8 cellular contexts compared by ENCODE assay signal in the genomic region with DNA sequence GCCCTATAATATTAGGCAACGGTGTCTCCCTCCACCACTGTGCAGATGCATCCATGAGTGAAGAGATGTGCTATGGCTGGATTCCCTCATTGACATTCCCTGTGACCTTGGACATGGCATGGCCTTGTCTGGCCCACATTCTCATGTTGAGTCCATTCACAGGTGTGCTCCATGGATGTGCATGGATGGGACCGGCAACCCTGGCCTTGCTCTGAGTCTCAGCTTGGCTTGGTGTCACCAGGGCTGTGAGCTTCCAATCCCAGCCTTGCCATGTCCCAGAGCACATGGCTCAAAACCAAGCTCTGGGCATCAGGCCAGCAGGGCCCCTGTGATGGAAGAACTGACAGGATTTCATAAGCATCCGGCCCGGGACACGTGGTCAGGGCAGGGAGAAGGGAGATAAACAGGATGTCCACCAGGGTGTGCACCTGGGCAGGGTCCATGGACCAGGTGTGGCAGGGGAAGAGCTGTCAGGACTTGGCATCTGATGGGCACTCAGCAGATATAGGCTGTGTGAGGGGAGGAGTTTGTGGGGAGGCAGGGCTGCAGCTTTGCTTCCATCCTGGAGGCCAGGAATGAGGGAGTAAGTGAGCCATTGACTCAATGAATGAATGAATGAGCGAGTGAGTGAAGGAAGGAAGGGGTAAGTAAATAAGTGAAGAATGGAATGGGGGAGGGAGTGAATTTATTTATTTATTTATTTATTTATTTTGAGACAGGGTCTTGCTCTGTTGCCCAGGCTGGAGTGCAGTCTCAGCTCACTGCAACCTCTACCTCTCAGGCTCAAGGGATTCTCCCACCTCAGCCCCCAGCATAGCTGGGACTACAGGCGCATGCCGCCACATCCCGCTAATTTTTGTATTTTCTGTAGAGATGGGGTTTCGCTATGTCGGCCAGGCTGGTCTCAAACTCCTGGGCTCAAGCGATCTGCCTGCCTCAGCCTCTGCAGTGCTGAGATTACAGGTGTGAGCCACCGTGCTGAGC. TPM values are rescaled to one million over a fixed set of nuclear protein-coding genes. Genes with fewer than 3 reads are reported as not detected.
DNase-seq lines count a peak whose midpoint lies in the region; ATAC-seq, FAIRE-seq and TF ChIP-seq lines count a peak whose summit lies in the region.

No MANE protein-coding gene starts in this region.

- peaks cover 17% of the 10 kb centered on the region for H3K79me1 ChIP-seq in trophoblast cell (ENCODE audit: low read length)

- peaks cover 2% of the 10 kb centered on the region for H3K9me3 ChIP-seq in trophoblast cell (ENCODE audit: insufficient read depth, low read depth, low read length)

- no peak overlapping the region for H4K12ac ChIP-seq in trophoblast cell (ENCODE audit: low read depth, low read length)

- H3K4me1 ChIP-seq in trophoblast cell (ENCODE audit: control insufficient read depth in 1 of 2, insufficient read depth in 2 of 2, low read length in 2 of 2), result peaks cover 28 to 31% of the 10 kb centered on the region in 2 experiments

- H3K14ac ChIP-seq in trophoblast cell (ENCODE audit: low read length), result no peak overlapping the region

- H3K27me3 ChIP-seq in trophoblast cell (ENCODE audit: insufficient read depth, low read length), result no peaks in the 10 kb centered on the region

- H3K27ac Mint-ChIP-seq in activated CD8-positive, alpha-beta T cell treated with anti-CD3 and anti-CD28 coated beads, Interleukin-2, amount 10 ng/mL, durations not matched to agents 7 days and 5 days, result peak overlapping the region; percentile 28

- no peak for DNase-seq in AG09309 (ENCODE audit: low read depth)
- peak; percentile 59 for DNase-seq in GM13976 (ENCODE audit: low spot score)
- DNase-seq in NCI-H226, result peak; percentile 72
- DNase-seq in activated CD8-positive, alpha-beta T cell treated with anti-CD3 and anti-CD28 coated beads, Interleukin-2, amount 10 ng/mL, durations not matched to agents 7 days and 5 days, result peak; percentile 67
- peak; percentile 81 for DNase-seq in fibroblast of the aortic adventitia (ENCODE audit: low read depth)
- DNase-seq in trophoblast cell, result peak; percentile 44 to 65
- DNase-seq in activated CD4-positive, CD25-positive, alpha-beta regulatory T cell treated with anti-CD3 and anti-CD28 coated beads, Interleukin-2, amount 50 U/mL, for 72 hours, result no peak
- no peak for DNase-seq in H54 (ENCODE audit: insufficient read length, low spot score)

- H3K4me2 ChIP-seq in trophoblast cell (ENCODE audit: low read length), result no peak overlapping the region

- no peak overlapping the region for H2BK12ac ChIP-seq in trophoblast cell (ENCODE audit: low read length)

- peak; percentile 49 for ATAC-seq in activated CD8-positive, alpha-beta T cell treated with anti-CD3 and anti-CD28 coated beads, Interleukin-2, amount 10 ng/mL, durations not matched to agents 7 days and 5 days

- no peak overlapping the region for H4K8ac ChIP-seq in trophoblast cell (ENCODE audit: low read depth, low read length)

- no peaks in the 10 kb centered on the region for H3K9me3 Mint-ChIP-seq in activated CD8-positive, alpha-beta T cell treated with anti-CD3 and anti-CD28 coated beads, Interleukin-2, amount 10 ng/mL, durations not matched to agents 7 days and 5 days (ENCODE audit: insufficient read depth)

- H3K4me3 Mint-ChIP-seq in activated CD8-positive, alpha-beta T cell treated with anti-CD3 and anti-CD28 coated beads, Interleukin-2, amount 10 ng/mL, durations not matched to agents 7 days and 5 days, result no peak overlapping the region

- no peak overlapping the region for H3K9ac ChIP-seq in trophoblast cell (ENCODE audit: low read length)

- no peak overlapping the region for H2AK5ac ChIP-seq in trophoblast cell (ENCODE audit: low read length)

- H4K91ac ChIP-seq in trophoblast cell (ENCODE audit: low read depth, low read length), result no peak overlapping the region

- FAIRE-seq in H54 (lab: Jason Lieb, UNC), result no peak

- no peak overlapping the region for H3K23ac ChIP-seq in trophoblast cell (ENCODE audit: low read length)

- in situ Hi-C loops in GM13976 (cut with MboI; ENCODE audit: low sequenced_read_pairs, unreplicated experiment), result no loop called here

- 100% methylated on average over 1 of the region's 13 CpGs for WGBS in trophoblast cell (ENCODE audit: extremely low coverage, insufficient coverage, insufficient read length)

- H3K36me3 ChIP-seq in trophoblast cell (ENCODE audit: control insufficient read depth in 1 of 2, insufficient read depth in 2 of 2, low read length in 2 of 2), result no peaks in the 10 kb centered on the region

- no peak overlapping the region for H2BK120ac ChIP-seq in trophoblast cell (ENCODE audit: insufficient read depth, low read length, poor library complexity)

- H2AFZ ChIP-seq in trophoblast cell (ENCODE audit: insufficient read depth, low read length, poor library complexity), result no peak overlapping the region

- no peaks in the 10 kb centered on the region for H3K36me3 Mint-ChIP-seq in activated CD8-positive, alpha-beta T cell treated with anti-CD3 and anti-CD28 coated beads, Interleukin-2, amount 10 ng/mL, durations not matched to agents 7 days and 5 days (ENCODE audit: low read depth)

- no peak overlapping the region for H2BK5ac ChIP-seq in trophoblast cell (ENCODE audit: low read depth, low read length, poor library complexity)

- CTCF ChIA-PET in activated CD8-positive, alpha-beta T cell treated with anti-CD3 and anti-CD28 coated beads, Interleukin-2, amount 10 ng/mL, durations not matched to agents 7 days and 5 days (lab: Charles Lee), result interaction anchor here (0.7 to 3.2 kb wide), 9 partner anchors 10 to 284 kb away, joined by 3 to 10 read pairs (median 3); no protein-coding TSS in a partner anchor

- H3K18ac ChIP-seq in trophoblast cell (ENCODE audit: low read length), result no peak overlapping the region

- TF ChIP-seq POLR2A in H54 (IDR thresholded peaks at IDR 0.05; ENCODE audit: low read depth, low read length), result no peak

- H3K4me3 ChIP-seq in AG09309 (ENCODE audit: control insufficient read depth, low read depth, low read length) (no peak overlapping the region), fibroblast of the aortic adventitia (ENCODE audit: low read depth, low read length) (no peak overlapping the region), trophoblast cell (ENCODE audit: low read depth, low read length) (no peak overlapping the region)

- POLR2A ChIA-PET in activated CD8-positive, alpha-beta T cell treated with anti-CD3 and anti-CD28 coated beads, Interleukin-2, amount 10 ng/mL, durations not matched to agents 7 days and 5 days (lab: Charles Lee), result interaction anchor here (0.6 to 1.4 kb wide), 3 partner anchors 9 to 19 kb away, joined by 3 to 4 read pairs (median 4); no protein-coding TSS in a partner anchor

- H3K4ac ChIP-seq in trophoblast cell (ENCODE audit: low read depth, low read length), result no peak overlapping the region

- peaks cover 42% of the 10 kb centered on the region for H3K4me1 Mint-ChIP-seq in activated CD8-positive, alpha-beta T cell treated with anti-CD3 and anti-CD28 coated beads, Interleukin-2, amount 10 ng/mL, durations not matched to agents 7 days and 5 days (ENCODE audit: low read depth)

- peaks cover 13% of the 10 kb centered on the region for H3K27me3 Mint-ChIP-seq in activated CD8-positive, alpha-beta T cell treated with anti-CD3 and anti-CD28 coated beads, Interleukin-2, amount 10 ng/mL, durations not matched to agents 7 days and 5 days (ENCODE audit: low read depth)

- TF ChIP-seq CTCF in AG09309 (IDR thresholded peaks at IDR 0.05; ENCODE audit: control insufficient read depth, insufficient read depth, low read depth, low read length, missing control alignments), result peak; percentile 34
- no peak for TF ChIP-seq CTCF in GM13976 (IDR thresholded peaks at IDR 0.05; ENCODE audit: borderline replicate concordance, control extremely low read depth, extremely low read depth, insufficient read depth, missing control alignments)
- peak; percentile 44 for TF ChIP-seq CTCF in fibroblast of the aortic adventitia (IDR thresholded peaks at IDR 0.05; ENCODE audit: insufficient read depth, low read length)

- H3K27ac ChIP-seq in trophoblast cell (ENCODE audit: low read depth, low read length), result no peak overlapping the region

- H3K79me2 ChIP-seq in trophoblast cell (ENCODE audit: control insufficient read depth, insufficient read depth, low read length, poor library complexity), result no peaks in the 10 kb centered on the region

RNA-seq across cellular contexts. Expression of gene NRSN2, which starts 15.7 kb away (rescaled TPM):
- total RNA-seq in activated CD8-positive, alpha-beta T cell treated with anti-CD3 and anti-CD28 coated beads, Interleukin-2, amount 10 ng/mL, durations not matched to agents 7 days and 5 days, result 1 to 10 TPM; 1.4 to 2.4 TPM
- total RNA-seq in fibroblast of the aortic adventitia (ENCODE audit: low replicate concordance), result 34.2 and 50.9 TPM in 2 replicates
- polyA plus RNA-seq in trophoblast cell (2013), result 26.5 and 26.8 TPM in 2 replicates

RNA-seq across cellular contexts. Expression of gene TRIB3, which starts 18.0 kb away (rescaled TPM):
- total RNA-seq in activated CD8-positive, alpha-beta T cell treated with anti-CD3 and anti-CD28 coated beads, Interleukin-2, amount 10 ng/mL, durations not matched to agents 7 days and 5 days, result 10 to 100 TPM; 32.6 to 32.8 TPM
- 71.0 and 72.8 TPM in 2 replicates for total RNA-seq in fibroblast of the aortic adventitia (ENCODE audit: low replicate concordance)
- polyA plus RNA-seq in trophoblast cell (2013), result 30.6 and 32.9 TPM in 2 replicates

RNA-seq across cellular contexts. Expression of gene SOX12, which starts 37.2 kb away (rescaled TPM):
- total RNA-seq in activated CD8-positive, alpha-beta T cell treated with anti-CD3 and anti-CD28 coated beads, Interleukin-2, amount 10 ng/mL, durations not matched to agents 7 days and 5 days, result 1 to 10 TPM; 5.5 to 5.8 TPM
- total RNA-seq in fibroblast of the aortic adventitia (ENCODE audit: low replicate concordance), result 7.7 and 15.9 TPM in 2 replicates
- polyA plus RNA-seq in trophoblast cell (2013), result 15.3 and 15.5 TPM in 2 replicates

RNA-seq across cellular contexts. Expression of gene RBCK1, which starts 45.5 kb away (rescaled TPM):
- 100 to 1,000 TPM; 135 to 149 TPM for total RNA-seq in activated CD8-positive, alpha-beta T cell treated with anti-CD3 and anti-CD28 coated beads, Interleukin-2, amount 10 ng/mL, durations not matched to agents 7 days and 5 days
- total RNA-seq in fibroblast of the aortic adventitia (ENCODE audit: low replicate concordance), result 60.7 and 75.3 TPM in 2 replicates
- 48.6 and 50.5 TPM in 2 replicates for polyA plus RNA-seq in trophoblast cell (2013)

Comparison
In these comparisons a context has a peak if more than half of its experiments do, and no peak if none do; other contexts are left out.
1. DNase-seq: peak in GM13976 (single experiment), NCI-H226 (single experiment), activated CD8-positive, alpha-beta T cell treated with anti-CD3 and anti-CD28 coated beads, Interleukin-2, amount 10 ng/mL, durations not matched to agents 7 days and 5 days (single experiment), fibroblast of the aortic adventitia (single experiment) and trophoblast cell (2 of 2); none in AG09309 (single experiment), activated CD4-positive, CD25-positive, alpha-beta regulatory T cell treated with anti-CD3 and anti-CD28 coated beads, Interleukin-2, amount 50 U/mL, for 72 hours (single experiment) and H54 (single experiment).
2. RNA of gene NRSN2, which starts 15.7 kb away (total RNA-seq): 34.2 to 50.9 TPM in fibroblast of the aortic adventitia; 1.4 to 2.4 TPM in activated CD8-positive, alpha-beta T cell treated with anti-CD3 and anti-CD28 coated beads, Interleukin-2, amount 10 ng/mL, durations not matched to agents 7 days and 5 days; every median in the first group is over 10 times any median in the second.